Comparison of ENCODE assay signal across 8 cellular contexts in the genomic region with DNA sequence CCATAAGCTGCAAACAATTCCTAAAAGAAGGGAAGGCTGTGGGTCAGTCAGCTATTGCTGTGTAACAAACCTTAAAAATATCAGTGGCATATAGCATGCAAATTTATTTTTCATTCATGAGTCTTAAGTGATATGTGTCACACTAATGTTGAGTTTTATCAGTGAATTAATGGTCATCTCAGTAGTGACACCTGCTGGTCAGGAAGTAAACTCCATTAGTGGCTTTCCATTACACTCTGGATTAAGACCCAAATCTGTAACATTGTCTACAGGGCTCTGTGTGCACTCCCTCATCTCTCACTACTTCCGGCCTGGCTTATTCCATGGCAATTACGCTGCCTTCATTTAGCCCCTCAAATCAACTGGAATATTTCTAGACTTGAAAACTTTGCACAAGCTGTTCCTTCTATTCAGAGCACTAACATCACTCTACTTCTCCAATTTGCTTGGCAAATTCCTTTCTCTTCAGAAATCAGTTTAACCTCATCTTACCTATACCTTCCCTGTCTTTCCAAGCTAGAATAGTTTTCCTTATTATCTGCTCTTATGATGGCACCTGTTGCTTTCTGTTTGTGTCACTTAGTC.
A peak's percentile ranks its signal among the peaks of the same experiment; 100 is the strongest.
DNase-seq lines count a peak whose midpoint lies in the region; ATAC-seq, FAIRE-seq and TF ChIP-seq lines count a peak whose summit lies in the region.

No MANE protein-coding gene starts in this region.

- FAIRE-seq in D721Med (lab: Jason Lieb, UNC): no peak
- no peak for FAIRE-seq in keratinocyte (lab: Jason Lieb, UNC)

- H3K4me1 ChIP-seq in keratinocyte (ENCODE audit: control insufficient read depth, extremely low read depth, insufficient read depth, low read length): no peaks in the 10 kb centered on the region

- H3K27me3 Mint-ChIP-seq in activated B cell treated with CpG ODN at 0.5 μM for 24 hours: peaks cover 2% of the 10 kb centered on the region

- peaks cover 2% of the 10 kb centered on the region for H3K9me3 Mint-ChIP-seq in activated B cell treated with CpG ODN at 0.5 μM for 24 hours

- H3K9me1 ChIP-seq in keratinocyte (ENCODE audit: control insufficient read depth, extremely low read depth, insufficient read depth, low read length): no peaks in the 10 kb centered on the region

- TF ChIP-seq CTCF in D721Med (IDR thresholded peaks at IDR 0.05; ENCODE audit: insufficient read depth, missing control alignments) (peak; percentile 80), activated B cell treated with CpG ODN at 0.5 μM for 24 hours (IDR thresholded peaks at IDR 0.05) (peak; percentile 33), keratinocyte (optimal IDR thresholded peaks at IDR 0.05 in 1 of 3, IDR thresholded peaks at IDR 0.05 in 1 of 3, conservative IDR thresholded peaks at IDR 0.05 in 1 of 3; ENCODE audit: extremely low read depth in 1 of 3, insufficient read depth in 2 of 3, low read length in 3 of 3) (peak; percentile 30 to 60 (median 56))

- no peak overlapping the region for H3K4me3 ChIP-seq in keratinocyte (ENCODE audit: control insufficient read depth in 2 of 3, extremely low read depth in 1 of 3, insufficient read depth in 2 of 3, low read depth in 1 of 3, low read length in 3 of 3)

- ATAC-seq in GM19351 (IDR thresholded peaks at IDR 0.05; ENCODE audit: unreplicated experiment) (peak; percentile 92), activated B cell treated with CpG ODN at 0.5 μM for 24 hours (ENCODE audit: low read depth) (no peak)

- H4K20me1 ChIP-seq in keratinocyte (ENCODE audit: control insufficient read depth, extremely low read depth, insufficient read depth, low read length): no peaks in the 10 kb centered on the region

- H3K4me3 Mint-ChIP-seq in activated B cell treated with CpG ODN at 0.5 μM for 24 hours: no peak overlapping the region

- no peaks in the 10 kb centered on the region for H3K9me3 ChIP-seq in keratinocyte (ENCODE audit: control insufficient read depth, low read depth, low read length)

- H3K79me2 ChIP-seq in keratinocyte (ENCODE audit: control insufficient read depth, insufficient read depth, low read length): no peaks in the 10 kb centered on the region

- H3K9ac ChIP-seq in keratinocyte (ENCODE audit: control insufficient read depth, extremely low read depth, insufficient read depth, low read length): no peak overlapping the region

- CTCF ChIA-PET in activated B cell treated with CpG ODN at 0.5 μM for 24 hours (lab: Charles Lee): interaction anchor here (1.3 to 1.6 kb wide), 4 partner anchors 13 to 423 kb away, joined by 3 to 5 read pairs (median 4); no protein-coding TSS in a partner anchor

- peaks cover 1% of the 10 kb centered on the region for H3K4me1 Mint-ChIP-seq in activated B cell treated with CpG ODN at 0.5 μM for 24 hours

- no peak overlapping the region for H3K27ac Mint-ChIP-seq in activated B cell treated with CpG ODN at 0.5 μM for 24 hours

- no peaks in the 10 kb centered on the region for H3K27me3 ChIP-seq in keratinocyte (ENCODE audit: control insufficient read depth, extremely low read depth, insufficient read depth, low read length)

- H3K27ac ChIP-seq in keratinocyte (ENCODE audit: control insufficient read depth, insufficient read depth, low read length): no peak overlapping the region

- H3K36me3 ChIP-seq in keratinocyte (ENCODE audit: control insufficient read depth in 2 of 2, extremely low read depth in 1 of 2, insufficient read depth in 2 of 2, low read length in 2 of 2): no peaks in the 10 kb centered on the region

- POLR2A ChIA-PET in activated B cell treated with CpG ODN at 0.5 μM for 24 hours (lab: Charles Lee): no interaction called here

- intact Hi-C loops in activated B cell treated with CpG ODN at 0.5 μM for 24 hours (cut with micrococcal nuclease): loop anchor here (1.0 to 5.0 kb wide), 2 partner anchors 153 to 636 kb away; no protein-coding TSS in a partner anchor

- H3K36me3 Mint-ChIP-seq in activated B cell treated with CpG ODN at 0.5 μM for 24 hours (ENCODE audit: low read depth): no peaks in the 10 kb centered on the region

- dilution Hi-C loops in keratinocyte (cut with MboI; ENCODE audit: extremely low pct_ligation_motif_present, low sequenced_read_pairs): no loop called here

- no peak overlapping the region for H2AFZ ChIP-seq in keratinocyte (ENCODE audit: control insufficient read depth, low read length)

- DNase-seq in D721Med (ENCODE audit: insufficient read length, low spot score) (no peak), HS-27A (ENCODE audit: low read depth) (peak; percentile 41), activated B cell treated with CpG ODN at 0.5 μM for 24 hours (no peak), keratinocyte (ENCODE audit: low read depth, low spot score) (no peak), NCI-H187 treated with DMSO at 0.1 percent for 48 hours (lab: John Stamatoyannopoulos, UW) (no peak), retina (no peak), NCI-H2029 (lab: John Stamatoyannopoulos, UW) (no peak)

- H3K4me2 ChIP-seq in keratinocyte (ENCODE audit: control insufficient read depth, extremely low read depth, insufficient read depth, low read depth, low read length): no peak overlapping the region
